Comparison of ENCODE assay signal across 1 cellular context in genomic region chr4:82363896-82364487, GRCh38.
TF ChIP-seq lines count a peak whose summit lies in the region.

No MANE protein-coding gene starts in this region.

TF ChIP-seq in H1, 55 proteins besides CTCF, POLR2A, EP300 and RAD21:
- peak; percentile 65; the same call in 1 of the 2 replicates for TF ChIP-seq POLR2AphosphoS5 (IDR thresholded peaks at IDR 0.05; ENCODE audit: low read depth, low read length)
- no peak for TF ChIP-seq BACH1 (IDR thresholded peaks at IDR 0.05; ENCODE audit: low read length)
- TF ChIP-seq RXRA (IDR thresholded peaks at IDR 0.05; ENCODE audit: insufficient read depth, low read depth, low read length): no peak
- TF ChIP-seq KDM5A (IDR thresholded peaks at IDR 0.05; ENCODE audit: low read length): no peak
- TF ChIP-seq ZNF274 (IDR thresholded peaks at IDR 0.05; ENCODE audit: borderline replicate concordance, extremely low read depth, low read length): no peak
- TF ChIP-seq JUN (IDR thresholded peaks at IDR 0.05; ENCODE audit: low read depth, low read length): no peak
- TF ChIP-seq CHD7 (IDR thresholded peaks at IDR 0.05; ENCODE audit: insufficient replicate concordance, low read length): peak; percentile 16
